In genomic region chr10:72274213-72274729, GRCh38 we compare ENCODE assay signal across 8 cellular contexts. TPM values are rescaled to one million over a fixed set of nuclear protein-coding genes. Genes with fewer than 3 reads are reported as not detected.
DNase-seq lines count a peak whose midpoint lies in the region; ATAC-seq and TF ChIP-seq lines count a peak whose summit lies in the region.

No MANE protein-coding gene starts in this region.

- TF ChIP-seq POLR2A in body of pancreas (IDR thresholded peaks at IDR 0.05) (no peak), right lobe of liver (IDR thresholded peaks at IDR 0.05) (no peak)

- H3K4me1 Mint-ChIP-seq in Caco-2 (ENCODE audit: low read depth, unreplicated experiment) = peaks cover 40% of the 10 kb centered on the region

- H3K27ac ChIP-seq in body of pancreas (peak overlapping the region; percentile 94 to 98 (median 98)), right lobe of liver (peak overlapping the region; percentile 94 to 99 (median 99)), tibial artery (peak overlapping the region; percentile 99)

- H3K27me3 ChIP-seq in Caco-2 (replicated peaks; ENCODE audit: control insufficient read depth, insufficient read depth, low read length) (no peaks in the 10 kb centered on the region), body of pancreas (no peaks in the 10 kb centered on the region), right lobe of liver (no peaks in the 10 kb centered on the region), tibial artery (no peaks in the 10 kb centered on the region)

- H3K4me3 ChIP-seq in Caco-2 (ENCODE audit: low read depth, low read length) (peak overlapping the region; percentile 80), body of pancreas (peak overlapping the region; percentile 84), right lobe of liver (peak overlapping the region; percentile 81 to 93 (median 89)), tibial artery (peak overlapping the region; percentile 98 to 99)

- ATAC-seq in HG03354 (IDR thresholded peaks at IDR 0.05; ENCODE audit: poor library complexity, severe bottlenecking, unreplicated experiment) (peak; percentile 4), body of pancreas (no peak), right lobe of liver (peak; percentile 0 to 2 (median 0))

- 0% methylated on average over 1 to 40 of the region's 40 CpGs for WGBS in body of pancreas, 2 donors
- WGBS in right lobe of liver (ENCODE audit: insufficient coverage, low coverage, low lambda C conversion rate, missing lambda C conversion rate) = 0% methylated on average over 19 of the region's 40 CpGs

- DNase-seq in Caco-2 (no peak), body of pancreas (no peak), right lobe of liver (peak; percentile 57 to 73 (median 67)), tibial artery (no peak), NCI-H1092 treated with DMSO at 0.1 percent for 48 hours (lab: John Stamatoyannopoulos, UW) (no peak), T1000 (lab: John Stamatoyannopoulos, UW) (no peak)
- DNase-seq in stimulated activated CD4-positive, alpha-beta T cell treated with anti-CD3 and anti-CD28 coated beads, Interleukin-15, amount 100 ng/mL, for 24 hours = no peak

- H3K9me3 Mint-ChIP-seq in Caco-2 (ENCODE audit: unreplicated experiment) = no peaks in the 10 kb centered on the region

- peaks cover 65% of the 10 kb centered on the region for H3K36me3 Mint-ChIP-seq in Caco-2 (ENCODE audit: insufficient read depth, unreplicated experiment)

- peak overlapping the region; percentile 94 for H3K4me3 Mint-ChIP-seq in Caco-2 (ENCODE audit: unreplicated experiment)

- H3K9me3 ChIP-seq in Caco-2 (no peaks in the 10 kb centered on the region), body of pancreas (no peaks in the 10 kb centered on the region), right lobe of liver (no peaks in the 10 kb centered on the region), tibial artery (no peaks in the 10 kb centered on the region)

- H3K36me3 ChIP-seq in Caco-2 (ENCODE audit: control insufficient read depth, insufficient read depth, low read length) = peaks cover 6% of the 10 kb centered on the region
- no peaks in the 10 kb centered on the region for H3K36me3 ChIP-seq in body of pancreas (replicated peaks in 1 of 2; ENCODE audit: insufficient read depth in 1 of 2, low read depth in 2 of 2)
- H3K36me3 ChIP-seq in right lobe of liver = peaks cover 0 to 8% (median 2%) of the 10 kb centered on the region in 4 donors
- H3K36me3 ChIP-seq in tibial artery = peaks cover 16 to 30% (median 26%) of the 10 kb centered on the region in 3 donors

- POLR2A ChIA-PET in Caco-2 (lab: Charles Lee) = interaction anchor here (0.7 to 5.2 kb wide), 14 partner anchors 12 to 255 kb away, joined by 3 to 163 read pairs (median 8); partner anchors contain the start of genes ANAPC16 and ASCC1

- TSS peak; percentile 78 for BruUV-seq in Caco-2 (replicated peaks; lab: Mats Ljungman, UMichigan)

- H3K4me1 ChIP-seq in Caco-2 (peaks cover 22% of the 10 kb centered on the region), body of pancreas (peaks cover 39% of the 10 kb centered on the region), right lobe of liver (peaks cover 0 to 19% (median 4%) of the 10 kb centered on the region in 4 donors), tibial artery (peaks cover 0 to 30% (median 18%) of the 10 kb centered on the region in 4 donors)

- H3K27ac Mint-ChIP-seq in Caco-2 (ENCODE audit: unreplicated experiment) = peak overlapping the region; percentile 99

- CTCF ChIA-PET in Caco-2 (lab: Charles Lee) = interaction anchor here (1.1 to 4.8 kb wide), 4 partner anchors 14 to 226 kb away, joined by 3 to 40 read pairs (median 4); no protein-coding TSS in a partner anchor

- no peak for TF ChIP-seq CTCF in Caco-2 (IDR thresholded peaks at IDR 0.05; ENCODE audit: insufficient read depth in 1 of 2, low read depth in 1 of 2, low read length in 1 of 2, severe bottlenecking in 1 of 2, unreplicated experiment in 1 of 2)
- no peak for TF ChIP-seq CTCF in body of pancreas (IDR thresholded peaks at IDR 0.05)
- no peak for TF ChIP-seq CTCF in right lobe of liver (IDR thresholded peaks at IDR 0.05)
- TF ChIP-seq CTCF in tibial artery (IDR thresholded peaks at IDR 0.05) = no peak

- intact Hi-C loops in Caco-2 (cut with micrococcal nuclease; ENCODE audit: unreplicated experiment) (no loop called here), body of pancreas (cut with DNase I) (no loop called here), right lobe of liver (cut with DNase I) (loop anchor here (5.0 kb wide), 2 partner anchors 43 to 48 kb away; no protein-coding TSS in a partner anchor), tibial artery (cut with DNase I; ENCODE audit: low total_unique reads) (loop anchor here (5.0 kb wide), 2 partner anchors 43 to 57 kb away; partner anchors contain the start of genes ANAPC16 and ASCC1)

- H3K27me3 Mint-ChIP-seq in Caco-2 (ENCODE audit: insufficient read depth, unreplicated experiment) = no peaks in the 10 kb centered on the region

RNA-seq across cellular contexts. Expression of gene DDIT4, which starts 0.5 kb away (rescaled TPM):
- total RNA-seq in Caco-2 (2022) (152 and 155 TPM in 2 replicates), body of pancreas (100 to 1,000 TPM; 238 to 269 TPM), right lobe of liver (100 to 1,000 TPM in 4 of 6 experiments, 10 to 100 TPM in 2; 51.7 to 180 (median 143) TPM)

RNA-seq across cellular contexts. Expression of gene ASCC1, which starts 58.2 kb away (rescaled TPM):
- total RNA-seq in Caco-2 (2022) (60.1 and 73.7 TPM in 2 replicates), body of pancreas (10 to 100 TPM; 16.1 to 17.1 TPM), right lobe of liver (10 to 100 TPM; 12.0 to 26.5 (median 14.5) TPM)

RNA-seq across cellular contexts. Expression of gene ANAPC16, which starts 58.5 kb away (rescaled TPM):
- 134 and 144 TPM in 2 replicates for total RNA-seq in Caco-2 (2022)
- 10 to 100 TPM; 40.9 to 59.4 TPM for total RNA-seq in body of pancreas
- total RNA-seq in right lobe of liver = 10 to 100 TPM; 38.6 to 79.2 (median 51.3) TPM

Comparison
In these comparisons a context has a peak if more than half of its experiments do, and no peak if none do; other contexts are left out.
1. DNase-seq: peak in right lobe of liver (3 of 3); none in Caco-2 (0 of 2), body of pancreas (0 of 4), tibial artery (0 of 2), stimulated activated CD4-positive, alpha-beta T cell treated with anti-CD3 and anti-CD28 coated beads, Interleukin-15, amount 100 ng/mL, for 24 hours (single experiment), NCI-H1092 treated with DMSO at 0.1 percent for 48 hours (single experiment) and T1000 (single experiment).
2. intact Hi-C loops: an anchor here in right lobe of liver (5.0 kb wide) and tibial artery (5.0 kb wide); none called in Caco-2 and body of pancreas.
3. Peak in every context shown above with its lines, with median percentiles within 50 percentile points of each other: H3K4me3 ChIP-seq and H3K27ac ChIP-seq.